30 cellular contexts compared by ENCODE assay signal in genomic region chr5:117084052-117084451, GRCh38.
A peak's percentile ranks its signal among the peaks of the same experiment; 100 is the strongest.
DNase-seq lines count a peak whose midpoint lies in the region; ATAC-seq and TF ChIP-seq lines count a peak whose summit lies in the region.
"Had no signal": no experiment of that assay in that cellular context is flagged by ENCODE, and none has a peak within 500 bp of the region (broad histone marks: within the 10 kb centered on the region; RNA-seq: fewer than 3 reads in every experiment).

No MANE protein-coding gene starts in this region.

- TF ChIP-seq EP300 in suprapubic skin (IDR thresholded peaks at IDR 0.05), result no peak

- H3K36me3 ChIP-seq in hepatocyte (replicated peaks; ENCODE audit: insufficient read depth, low read depth) (no peaks in the 10 kb centered on the region), heart right ventricle (no peaks in the 10 kb centered on the region), suprapubic skin (no peaks in the 10 kb centered on the region)
- H3K36me3 ChIP-seq: brain microvascular endothelial cell, gastrocnemius medialis, Peyer's patch, right lobe of liver, upper lobe of left lung had no signal

- no peaks in the 10 kb centered on the region for H3K79me2 ChIP-seq in hepatocyte

- no peak overlapping the region for H3K4me3 Mint-ChIP-seq in stimulated activated naive B cell treated with anti-CD40 and anti-IgM and Interleukin-4, amounts not matched to agents 10 μg/mL and 1 μg/mL and 100 μg/mL, for 72 hours
- H3K4me3 Mint-ChIP-seq: activated CD4-positive, alpha-beta T cell treated with anti-CD3 and anti-CD28 coated beads, Interleukin-2, amount 10 ng/mL, durations not matched to agents 24 days and 14 days; H9; WTC11 had no signal

- no peaks in the 10 kb centered on the region for H3K4me1 Mint-ChIP-seq in stimulated activated naive B cell treated with anti-CD40 and anti-IgM and Interleukin-4, amounts not matched to agents 10 μg/mL and 1 μg/mL and 100 μg/mL, for 72 hours
- H3K4me1 Mint-ChIP-seq: activated CD4-positive, alpha-beta T cell treated with anti-CD3 and anti-CD28 coated beads, Interleukin-2, amount 10 ng/mL, durations not matched to agents 24 days and 14 days; H9 had no signal

- no peaks in the 10 kb centered on the region for H3K9me2 ChIP-seq in hepatocyte (replicated peaks; ENCODE audit: insufficient read depth)

- H3K27me3 Mint-ChIP-seq in stimulated activated naive B cell treated with anti-CD40 and anti-IgM and Interleukin-4, amounts not matched to agents 10 μg/mL and 1 μg/mL and 100 μg/mL, for 72 hours, result no peaks in the 10 kb centered on the region
- H3K27me3 Mint-ChIP-seq: activated CD4-positive, alpha-beta T cell treated with anti-CD3 and anti-CD28 coated beads, Interleukin-2, amount 10 ng/mL, durations not matched to agents 24 days and 14 days had no signal

- H3K9me3 ChIP-seq in hepatocyte (ENCODE audit: low read depth) (no peaks in the 10 kb centered on the region), heart right ventricle (no peaks in the 10 kb centered on the region), suprapubic skin (no peaks in the 10 kb centered on the region)
- H3K9me3 ChIP-seq: gastrocnemius medialis, Peyer's patch, right lobe of liver, upper lobe of left lung had no signal

- H3K27ac ChIP-seq in hepatocyte (no peak overlapping the region), heart right ventricle (no peak overlapping the region), suprapubic skin (no peak overlapping the region)
- H3K27ac ChIP-seq: brain microvascular endothelial cell, dorsolateral prefrontal cortex, gastrocnemius medialis, Peyer's patch, right lobe of liver, upper lobe of left lung had no signal

- TF ChIP-seq CTCF in hepatocyte (IDR thresholded peaks at IDR 0.05; ENCODE audit: poor library complexity) (peak; percentile 6), heart right ventricle (IDR thresholded peaks at IDR 0.05) (peak in 2 of 9 donors; percentile 17 to 20), suprapubic skin (IDR thresholded peaks at IDR 0.05) (no peak)

- no peak overlapping the region for H3K4me2 ChIP-seq in hepatocyte

- no peak for TF ChIP-seq POLR2A in suprapubic skin (IDR thresholded peaks at IDR 0.05)

- H3K27me3 ChIP-seq in hepatocyte (no peaks in the 10 kb centered on the region), heart right ventricle (no peaks in the 10 kb centered on the region), suprapubic skin (no peaks in the 10 kb centered on the region)
- H3K27me3 ChIP-seq: brain microvascular endothelial cell, dorsolateral prefrontal cortex, gastrocnemius medialis, Peyer's patch, right lobe of liver, upper lobe of left lung had no signal

- DNase-seq in DMS 273 (lab: John Stamatoyannopoulos, UW; ENCODE audit: unreplicated experiment), result peak; percentile 22
- no peak for DNase-seq in DMS 273 treated with DMSO at 0.1 percent for 48 hours (lab: John Stamatoyannopoulos, UW)
- DNase-seq in SK-N-DZ (ENCODE audit: low spot score), result peak; percentile 49
- no peak for DNase-seq in hepatocyte (ENCODE audit: low spot score)
- DNase-seq in retina, result peak; percentile 16
- DNase-seq in heart right ventricle, result no peak
- DNase-seq in stimulated activated naive B cell treated with anti-CD40 and anti-IgM and Interleukin-4, amounts not matched to agents 10 μg/mL and 1 μg/mL and 100 μg/mL, for 72 hours, result no peak
- no peak for DNase-seq in suprapubic skin (ENCODE audit: low spot score in 2 of 2)
- DNase-seq: activated CD4-positive, alpha-beta T cell treated with anti-CD3 and anti-CD28 coated beads, Interleukin-2, amount 10 ng/mL, durations not matched to agents 24 days and 14 days; activated effector memory CD4-positive, alpha-beta T cell treated with Interleukin-2 at 50 U/mL for 16 hours; brain microvascular endothelial cell; Calu3; dorsolateral prefrontal cortex; gastrocnemius medialis; H9; hippocampal formation; Karpas-422; left cardiac atrium; mammary epithelial cell; NCI-H2029 treated with DMSO at 0.1 percent for 48 hours; NCI-H2227 treated with DMSO at 0.1 percent for 48 hours; NCI-H526 treated with DMSO at 0.1 percent for 48 hours; Peyer's patch; right lobe of liver; SHP77 treated with DMSO at 0.1 percent for 48 hours; stimulated activated CD4-positive, alpha-beta T cell treated with anti-CD3 and anti-CD28 coated beads, Interleukin-2, amount 100 ng/mL, for 48 hours; T1000; upper lobe of left lung had no signal

- no peaks in the 10 kb centered on the region for H3K36me3 Mint-ChIP-seq in stimulated activated naive B cell treated with anti-CD40 and anti-IgM and Interleukin-4, amounts not matched to agents 10 μg/mL and 1 μg/mL and 100 μg/mL, for 72 hours
- H3K36me3 Mint-ChIP-seq: activated naive CD4-positive, alpha-beta T cell treated with anti-CD3 and anti-CD28 coated beads, Interleukin-2, amount 50 U/mL, for 72 hours; WTC11 had no signal

- H3K9me3 Mint-ChIP-seq in stimulated activated naive B cell treated with anti-CD40 and anti-IgM and Interleukin-4, amounts not matched to agents 10 μg/mL and 1 μg/mL and 100 μg/mL, for 72 hours, result no peaks in the 10 kb centered on the region
- H3K9me3 Mint-ChIP-seq: activated CD4-positive, alpha-beta T cell treated with anti-CD3 and anti-CD28 coated beads, Interleukin-2, amount 10 ng/mL, durations not matched to agents 24 days and 14 days; activated naive CD4-positive, alpha-beta T cell treated with anti-CD3 and anti-CD28 coated beads, Interleukin-2, amount 50 U/mL, for 72 hours; H9 had no signal

- no peak overlapping the region for H3K27ac Mint-ChIP-seq in stimulated activated naive B cell treated with anti-CD40 and anti-IgM and Interleukin-4, amounts not matched to agents 10 μg/mL and 1 μg/mL and 100 μg/mL, for 72 hours
- H3K27ac Mint-ChIP-seq: activated CD4-positive, alpha-beta T cell treated with anti-CD3 and anti-CD28 coated beads, Interleukin-2, amount 10 ng/mL, durations not matched to agents 24 days and 14 days; activated naive CD4-positive, alpha-beta T cell treated with anti-CD3 and anti-CD28 coated beads, Interleukin-2, amount 50 U/mL, for 72 hours; H9; WTC11 had no signal

- no peak overlapping the region for H2AFZ ChIP-seq in hepatocyte

- H3K4me1 ChIP-seq in hepatocyte (ENCODE audit: insufficient read depth), result no peaks in the 10 kb centered on the region
- H3K4me1 ChIP-seq in heart right ventricle, result no peaks in the 10 kb centered on the region
- no peaks in the 10 kb centered on the region for H3K4me1 ChIP-seq in suprapubic skin
- H3K4me1 ChIP-seq: gastrocnemius medialis, Peyer's patch, right lobe of liver, upper lobe of left lung had no signal

- no peak for ATAC-seq in heart right ventricle
- ATAC-seq in stimulated activated naive B cell treated with anti-CD40 and anti-IgM and Interleukin-4, amounts not matched to agents 10 μg/mL and 1 μg/mL and 100 μg/mL, for 72 hours (replicated peaks), result no peak
- ATAC-seq: activated naive CD4-positive, alpha-beta T cell treated with anti-CD3 and anti-CD28 coated beads, Interleukin-2, amount 50 U/mL, for 72 hours; gastrocnemius medialis; left cardiac atrium; right lobe of liver; WTC11 had no signal

- intact Hi-C loops in heart right ventricle (cut with DNase I), result loop anchor here in 1 of 10 donors (5.0 kb wide), 1 partner anchor 48 kb away; no protein-coding TSS in a partner anchor

- no peaks in the 10 kb centered on the region for H4K20me1 ChIP-seq in hepatocyte (ENCODE audit: insufficient read depth, poor library complexity, severe bottlenecking)

- H3K4me3 ChIP-seq in hepatocyte (no peak overlapping the region), heart right ventricle (no peak overlapping the region), suprapubic skin (no peak overlapping the region)
- H3K4me3 ChIP-seq: dorsolateral prefrontal cortex, gastrocnemius medialis, Peyer's patch, right lobe of liver, upper lobe of left lung had no signal

Comparison
In these comparisons a context has a peak if more than half of its experiments do, and no peak if none do; other contexts are left out.
1. DNase-seq: peak in DMS 273 (single experiment), SK-N-DZ (single experiment) and retina (single experiment); none in DMS 273 treated with DMSO at 0.1 percent for 48 hours (single experiment), hepatocyte (single experiment), heart right ventricle (0 of 2), stimulated activated naive B cell treated with anti-CD40 and anti-IgM and Interleukin-4, amounts not matched to agents 10 μg/mL and 1 μg/mL and 100 μg/mL, for 72 hours (single experiment) and suprapubic skin (0 of 2).